In the genomic region with DNA sequence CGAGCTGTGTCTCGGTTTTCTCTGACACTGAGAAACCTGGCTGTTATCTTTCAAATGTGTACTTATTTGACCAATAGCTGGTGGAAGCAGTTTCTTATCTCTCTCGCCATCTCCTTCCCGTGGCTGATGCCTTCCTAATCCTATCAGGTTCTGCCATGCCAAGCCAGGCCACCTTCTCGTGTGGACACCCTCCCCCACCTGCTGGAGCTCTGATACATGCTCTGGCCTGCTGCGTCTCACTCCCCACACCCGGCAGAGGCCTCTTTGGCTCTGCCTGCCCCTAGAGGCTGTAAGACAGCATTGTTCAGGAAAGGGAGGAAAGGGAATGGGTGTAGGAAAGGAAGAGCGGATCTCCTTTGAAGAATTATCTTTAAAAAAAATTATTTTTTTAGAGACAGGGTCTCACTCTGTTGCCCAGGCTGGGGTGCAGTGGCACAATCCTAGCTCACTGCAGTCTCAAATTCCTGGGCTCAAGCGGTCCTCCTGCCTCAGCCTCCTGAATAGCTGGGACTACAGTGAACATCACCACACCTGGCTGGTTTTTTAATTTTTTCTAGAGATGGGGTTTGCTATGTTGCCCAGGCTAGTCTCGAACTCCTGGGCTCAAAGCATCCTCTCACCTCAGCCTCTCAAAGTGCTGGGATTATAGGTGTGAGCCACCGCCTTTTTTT, we compare ENCODE assay signal across 8 cellular contexts. TPM values are rescaled to one million over a fixed set of nuclear protein-coding genes. Genes with fewer than 3 reads are reported as not detected.
DNase-seq lines count a peak whose midpoint lies in the region; ATAC-seq and TF ChIP-seq lines count a peak whose summit lies in the region.

No MANE protein-coding gene starts in this region.

- H3K4me2 ChIP-seq in DOHH2 (ENCODE audit: low read length): no peak overlapping the region

- H3K4me3 ChIP-seq in DOHH2 (ENCODE audit: low read length): no peak overlapping the region

- H3K9me3 Mint-ChIP-seq in mesothelial cell of epicardium: no peaks in the 10 kb centered on the region
- H3K9me3 Mint-ChIP-seq in activated naive CD4-positive, alpha-beta T cell treated with anti-CD3 and anti-CD28 coated beads for 36 hours: no peaks in the 10 kb centered on the region

- H3K27ac Mint-ChIP-seq in mesothelial cell of epicardium: peak overlapping the region; percentile 89
- no peak overlapping the region for H3K27ac Mint-ChIP-seq in activated naive CD4-positive, alpha-beta T cell treated with anti-CD3 and anti-CD28 coated beads for 36 hours

- H3K9me3 ChIP-seq in DOHH2 (ENCODE audit: control insufficient read depth, insufficient read depth, low read length): no peaks in the 10 kb centered on the region

- intact Hi-C loops in activated naive CD4-positive, alpha-beta T cell treated with anti-CD3 and anti-CD28 coated beads for 36 hours (cut with micrococcal nuclease): no loop called here

- no peaks in the 10 kb centered on the region for H3K27me3 ChIP-seq in DOHH2 (ENCODE audit: control insufficient read depth, low read length)

- H3K36me3 Mint-ChIP-seq in mesothelial cell of epicardium: no peaks in the 10 kb centered on the region
- H3K36me3 Mint-ChIP-seq in activated naive CD4-positive, alpha-beta T cell treated with anti-CD3 and anti-CD28 coated beads for 36 hours (ENCODE audit: low read depth): peaks cover 11% of the 10 kb centered on the region

- H3K4me1 Mint-ChIP-seq in mesothelial cell of epicardium: peaks cover 34% of the 10 kb centered on the region
- H3K4me1 Mint-ChIP-seq in activated naive CD4-positive, alpha-beta T cell treated with anti-CD3 and anti-CD28 coated beads for 36 hours (ENCODE audit: low read depth): peaks cover 36% of the 10 kb centered on the region

- H3F3A ChIP-seq in DOHH2 (ENCODE audit: control insufficient read depth, insufficient read depth): peaks cover 3% of the 10 kb centered on the region; the same call in 1 of the 2 replicates

- peak overlapping the region; percentile 51 for H3K4me3 Mint-ChIP-seq in mesothelial cell of epicardium
- no peak overlapping the region for H3K4me3 Mint-ChIP-seq in activated naive CD4-positive, alpha-beta T cell treated with anti-CD3 and anti-CD28 coated beads for 36 hours

- H3K79me2 ChIP-seq in DOHH2 (ENCODE audit: control insufficient read depth, low read length): peaks cover 17% of the 10 kb centered on the region

- no peaks in the 10 kb centered on the region for H3K27me3 Mint-ChIP-seq in mesothelial cell of epicardium (ENCODE audit: low read depth)
- no peaks in the 10 kb centered on the region for H3K27me3 Mint-ChIP-seq in activated naive CD4-positive, alpha-beta T cell treated with anti-CD3 and anti-CD28 coated beads for 36 hours (ENCODE audit: low read depth)

- peaks cover 9% of the 10 kb centered on the region for H3K36me3 ChIP-seq in DOHH2 (ENCODE audit: control insufficient read depth, low read length)

- H3K9me2 ChIP-seq in DOHH2 (replicated peaks; ENCODE audit: control insufficient read depth, low read length): no peaks in the 10 kb centered on the region

- TF ChIP-seq CTCF in DOHH2 (IDR thresholded peaks at IDR 0.05; ENCODE audit: low read depth, low read length, poor library complexity, severe bottlenecking) (peak; percentile 35), mesothelial cell of epicardium (IDR thresholded peaks at IDR 0.05; ENCODE audit: unreplicated experiment) (peak; percentile 45)

- H4K20me1 ChIP-seq in DOHH2 (ENCODE audit: control insufficient read depth, insufficient read depth, low read depth, low read length): peaks cover 14% of the 10 kb centered on the region

- peak; percentile 72 for DNase-seq in HPDE6-E6E7 (ENCODE audit: extremely low spot score)
- DNase-seq in OCI-M1 (lab: John Stamatoyannopoulos, UW): peak; percentile 77
- peak; percentile 71 for DNase-seq in dermis blood vessel endothelial cell
- DNase-seq in mesothelial cell of epicardium (ENCODE audit: low spot score in 2 of 2, unreplicated experiment in 2 of 2): peak in 1 of 2 experiments; percentile 62
- DNase-seq in NOMO-1 treated with dmso at 0.1 percent for 144 hours (lab: John Stamatoyannopoulos, UW; ENCODE audit: unreplicated experiment): no peak
- no peak for DNase-seq in activated naive CD4-positive, alpha-beta T cell treated with anti-CD3 and anti-CD28 coated beads for 36 hours

- CTCF ChIA-PET in activated naive CD4-positive, alpha-beta T cell treated with anti-CD3 and anti-CD28 coated beads for 36 hours (lab: Charles Lee): interaction anchor here (0.7 to 1.3 kb wide), 5 partner anchors 8 to 254 kb away, joined by 3 to 6 read pairs (median 5); no protein-coding TSS in a partner anchor

- ATAC-seq in GM19328 (IDR thresholded peaks at IDR 0.05; ENCODE audit: unreplicated experiment): no peak

- no peak overlapping the region for H3K27ac ChIP-seq in DOHH2 (ENCODE audit: low read depth, low read length)

- peaks cover 10% of the 10 kb centered on the region for H3K4me1 ChIP-seq in DOHH2 (ENCODE audit: control insufficient read depth, low read length)

RNA-seq across cellular contexts. Expression of gene ARMC5, which starts 7.5 kb away (rescaled TPM):
- total RNA-seq in dermis blood vessel endothelial cell (26.4 and 29.8 TPM in 2 replicates), mesothelial cell of epicardium (17.0 to 18.5 TPM (median 17.7 TPM) in 3 replicates)
- total RNA-seq in activated naive CD4-positive, alpha-beta T cell treated with anti-CD3 and anti-CD28 coated beads for 36 hours: 1 to 10 TPM; 6.3 to 6.7 TPM

RNA-seq across cellular contexts. Expression of gene ZNF843, which starts 9.2 kb away (rescaled TPM):
- total RNA-seq in dermis blood vessel endothelial cell: 0.05 and 0.17 TPM in 2 replicates
- total RNA-seq in mesothelial cell of epicardium: 2.7 to 3.6 TPM (median 3.2 TPM) in 3 replicates
- under 1 TPM; 0.12 to 0.14 TPM for total RNA-seq in activated naive CD4-positive, alpha-beta T cell treated with anti-CD3 and anti-CD28 coated beads for 36 hours

RNA-seq across cellular contexts. Expression of gene TGFB1I1, which starts 20.1 kb away (rescaled TPM):
- 37.4 and 51.2 TPM in 2 replicates for total RNA-seq in dermis blood vessel endothelial cell
- total RNA-seq in mesothelial cell of epicardium: 35.5 to 39.4 TPM (median 38.1 TPM) in 3 replicates
- under 1 TPM in 1 of 2 experiments, not detected in 1; 0.12 TPM for total RNA-seq in activated naive CD4-positive, alpha-beta T cell treated with anti-CD3 and anti-CD28 coated beads for 36 hours

RNA-seq across cellular contexts. Expression of gene COX6A2, which starts 23.7 kb away (rescaled TPM):
- total RNA-seq in dermis blood vessel endothelial cell (not detected in 2 replicates), mesothelial cell of epicardium (not detected in 3 replicates)
- total RNA-seq in activated naive CD4-positive, alpha-beta T cell treated with anti-CD3 and anti-CD28 coated beads for 36 hours: not detected

RNA-seq across cellular contexts. Expression of gene SLC5A2, which starts 31.1 kb away (rescaled TPM):
- total RNA-seq in dermis blood vessel endothelial cell (not detected in 2 replicates), mesothelial cell of epicardium (0.36 to 0.53 TPM (median 0.36 TPM) in 3 replicates)
- not detected for total RNA-seq in activated naive CD4-positive, alpha-beta T cell treated with anti-CD3 and anti-CD28 coated beads for 36 hours

Comparison
In these comparisons a context has a peak if more than half of its experiments do, and no peak if none do; other contexts are left out.
1. DNase-seq: peak in HPDE6-E6E7 (single experiment), OCI-M1 (single experiment) and dermis blood vessel endothelial cell (single experiment); none in NOMO-1 treated with dmso at 0.1 percent for 144 hours (single experiment) and activated naive CD4-positive, alpha-beta T cell treated with anti-CD3 and anti-CD28 coated beads for 36 hours (single experiment).
2. RNA of gene TGFB1I1, which starts 20.1 kb away (total RNA-seq): 35.5 to 39.4 TPM in mesothelial cell of epicardium and 37.4 to 51.2 TPM in dermis blood vessel endothelial cell; 0.12 TPM in activated naive CD4-positive, alpha-beta T cell treated with anti-CD3 and anti-CD28 coated beads for 36 hours; every median in the first group is over 10 times any median in the second.